1 cellular context compared by ENCODE assay signal in genomic region chr14:73851567-73852382, GRCh38.
TF ChIP-seq lines count a peak whose summit lies in the region.

Gene PTGR2 (plus strand): TSS chr14:73851831. CDS start chr14:73858863, 7,032 bp downstream.

TF ChIP-seq in HepG2, 621 proteins besides CTCF, POLR2A, EP300 and RAD21 (continued from another document and continues in another):
- TF ChIP-seq U2AF2 (IDR thresholded peaks at IDR 0.05; ENCODE audit: low read depth, low read length) (no peak), ZFAT (CRISPR knock-in tag; conservative IDR thresholded peaks at IDR 0.05) (no peak), ZBTB33 (CRISPR knock-in tag; IDR thresholded peaks at IDR 0.05) (no peak), SALL1 (CRISPR knock-in tag; IDR thresholded peaks at IDR 0.05) (peak; percentile 90), HIVEP1 (CRISPR knock-in tag; IDR thresholded peaks at IDR 0.05) (no peak; the same call in 1 of the 2 replicates), ZKSCAN1 (IDR thresholded peaks at IDR 0.05; ENCODE audit: low read length) (no peak), SMYD3 (CRISPR knock-in tag; IDR thresholded peaks at IDR 0.05) (no peak; the same call in 1 of the 2 replicates), ZNF12 (CRISPR knock-in tag; IDR thresholded peaks at IDR 0.05) (0 out of 2 replicates have a peak, but pooled peaks have one; percentile 30), TFAP4 (IDR thresholded peaks at IDR 0.05; ENCODE audit: borderline replicate concordance, low read depth) (0 out of 2 replicates have a peak, but pooled peaks have one; percentile 6), ZNF10 (CRISPR knock-in tag; IDR thresholded peaks at IDR 0.05; ENCODE audit: borderline replicate concordance, low read depth) (no peak), ATF1 (CRISPR knock-in tag; IDR thresholded peaks at IDR 0.05) (0 out of 2 replicates have a peak, but pooled peaks have one; percentile 46), DMTF1 (CRISPR knock-in tag; IDR thresholded peaks at IDR 0.05) (no peak), ZHX2 (IDR thresholded peaks at IDR 0.05; ENCODE audit: low read depth) (no peak), ZHX2 (CRISPR knock-in tag; IDR thresholded peaks at IDR 0.05; ENCODE audit: borderline replicate concordance) (no peak; the same call in 1 of the 2 replicates), ZBTB26 (CRISPR knock-in tag; IDR thresholded peaks at IDR 0.05; ENCODE audit: borderline replicate concordance) (no peak), ELF4 (CRISPR knock-in tag; IDR thresholded peaks at IDR 0.05; ENCODE audit: borderline replicate concordance) (no peak), NFE2L2 (IDR thresholded peaks at IDR 0.05; ENCODE audit: low read length) (no peak), YEATS4 (CRISPR knock-in tag; IDR thresholded peaks at IDR 0.05; ENCODE audit: borderline replicate concordance) (peak; percentile 74), ZNF3 (CRISPR knock-in tag; IDR thresholded peaks at IDR 0.05) (no peak), HMG20B (CRISPR knock-in tag; conservative IDR thresholded peaks at IDR 0.05) (0 out of 2 replicates have a peak, but pooled peaks have one; percentile 14), ZNF362 (CRISPR knock-in tag; IDR thresholded peaks at IDR 0.05; ENCODE audit: borderline replicate concordance) (no peak), ATF4 (CRISPR knock-in tag; IDR thresholded peaks at IDR 0.05) (no peak), PRDM10 (CRISPR knock-in tag; IDR thresholded peaks at IDR 0.05; ENCODE audit: low read depth) (0 out of 2 replicates have a peak, but pooled peaks have one; percentile 16), KLF13 (CRISPR knock-in tag; IDR thresholded peaks at IDR 0.05) (no peak), FOXA1 (IDR thresholded peaks at IDR 0.05) (no peak), FOXA1 (CRISPR knock-in tag; IDR thresholded peaks at IDR 0.05) (0 out of 2 replicates have a peak, but pooled peaks have one; percentile 3), BRF2 (CRISPR knock-in tag; IDR thresholded peaks at IDR 0.05) (no peak), MEIS1 (CRISPR knock-in tag; IDR thresholded peaks at IDR 0.05; ENCODE audit: borderline replicate concordance) (no peak), TRIM24 (CRISPR knock-in tag; IDR thresholded peaks at IDR 0.05) (no peak), ZNF24 (IDR thresholded peaks at IDR 0.05) (no peak), CREB3 (CRISPR knock-in tag; IDR thresholded peaks at IDR 0.05) (no peak), ATM (IDR thresholded peaks at IDR 0.05; ENCODE audit: borderline replicate concordance) (no peak), HMGXB4 (CRISPR knock-in tag; IDR thresholded peaks at IDR 0.05; ENCODE audit: borderline replicate concordance in 1 of 2, low read depth in 1 of 2) (peak in 1 of 2 experiments; percentile 75; a peak in 2 of 4 replicates), MED1 (CRISPR knock-in tag; IDR thresholded peaks at IDR 0.05) (peak; percentile 63), SNAI1 (CRISPR knock-in tag; IDR thresholded peaks at IDR 0.05; ENCODE audit: borderline replicate concordance) (no peak; the same call in 1 of the 2 replicates)
